ENCODE assay signal across 22 cellular contexts in the genomic region with DNA sequence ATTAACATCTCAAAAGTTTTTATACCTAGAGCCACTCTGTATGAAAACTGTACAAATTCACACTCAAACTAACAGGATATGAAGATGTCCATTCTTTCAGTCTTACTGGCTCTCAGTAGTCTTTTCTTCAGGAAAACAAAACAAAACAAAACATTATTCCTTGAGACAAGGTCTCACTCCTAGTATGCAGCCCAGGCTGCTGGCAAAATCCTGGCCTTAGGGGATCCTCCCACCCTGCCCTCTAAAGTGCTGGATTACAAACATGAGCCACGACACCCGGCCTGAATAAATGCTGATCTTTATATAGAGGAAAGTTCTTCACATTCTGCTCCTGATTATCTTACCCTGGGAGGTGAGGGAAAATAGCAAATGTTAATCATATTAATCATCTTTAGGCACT. TPM values are rescaled to one million over a fixed set of nuclear protein-coding genes. Genes with fewer than 3 reads are reported as not detected.
DNase-seq lines count a peak whose midpoint lies in the region; ATAC-seq and TF ChIP-seq lines count a peak whose summit lies in the region.
"Had no signal": no experiment of that assay in that cellular context is flagged by ENCODE, and none has a peak within 500 bp of the region (broad histone marks: within the 10 kb centered on the region; RNA-seq: fewer than 3 reads in every experiment).

No MANE protein-coding gene starts in this region.

- H2AFZ ChIP-seq in mesenchymal stem cell (ENCODE audit: low read depth, low read length) (no peak overlapping the region), mammary epithelial cell (ENCODE audit: low read depth, low read length) (no peak overlapping the region)

- peaks cover 34 to 53% (median 43%) of the 10 kb centered on the region in 4 donors for H3K4me1 Mint-ChIP-seq in CD4-positive, CD25-positive, alpha-beta regulatory T cell
- peaks cover 35 to 58% (median 45%) of the 10 kb centered on the region in 4 donors for H3K4me1 Mint-ChIP-seq in CD4-positive, alpha-beta memory T cell
- H3K4me1 Mint-ChIP-seq in activated T-helper 2 cell treated with anti-CD3 and anti-CD28 coated beads, Interferon-gamma antibody, Interleukin-2, Interleukin-4, amounts not matched to agents 10 μg/mL and 5 μg/mL and 100 μg/mL, durations not matched to agents 14 hours and 24 hours and 36 hours (ENCODE audit: low read depth) = peaks cover 39% of the 10 kb centered on the region

- BruUV-seq in mammary epithelial cell (replicated peaks; lab: Mats Ljungman, UMichigan) = no TSS peak

- no peak overlapping the region for H2BK15ac ChIP-seq in mesenchymal stem cell (ENCODE audit: low read depth, poor library complexity, severe bottlenecking)

- ATAC-seq in CD4-positive, CD25-positive, alpha-beta regulatory T cell (ENCODE audit: low read depth in 2 of 2) = no peak
- ATAC-seq: body of pancreas; CD8-positive, alpha-beta T cell; Right ventricle myocardium inferior; stimulated activated naive CD8-positive, alpha-beta T cell treated with anti-CD3 and anti-CD28 coated beads, Interleukin-15, Interleukin-2, amounts not matched to agents 100 U/mL and 50 U/mL, for 24 hours had no signal

- no peak overlapping the region for H3K23ac ChIP-seq in mesenchymal stem cell (ENCODE audit: low read length in 2 of 2)

- no peak overlapping the region for H3K27ac ChIP-seq in CD4-positive, CD25-positive, alpha-beta regulatory T cell (ENCODE audit: insufficient read depth, low read length, poor library complexity, severe bottlenecking)
- no peak overlapping the region for H3K27ac ChIP-seq in CD4-positive, alpha-beta memory T cell (ENCODE audit: low read depth, low read length)
- H3K27ac ChIP-seq in mesenchymal stem cell (ENCODE audit: low read length, poor library complexity, severe bottlenecking) = no peak overlapping the region
- H3K27ac ChIP-seq in mammary epithelial cell (ENCODE audit: insufficient read depth, low read depth, low read length) = no peak overlapping the region
- H3K27ac ChIP-seq: body of pancreas, thyroid gland had no signal

- H3K27me3 ChIP-seq in CD4-positive, CD25-positive, alpha-beta regulatory T cell (ENCODE audit: control insufficient read depth, insufficient read depth, low read length) = no peaks in the 10 kb centered on the region
- no peaks in the 10 kb centered on the region for H3K27me3 ChIP-seq in CD4-positive, alpha-beta memory T cell (ENCODE audit: insufficient read depth, low read length)
- H3K27me3 ChIP-seq in mesenchymal stem cell (ENCODE audit: control insufficient read depth in 1 of 2, insufficient read depth in 1 of 2, low read length in 2 of 2) (no peaks in the 10 kb centered on the region), mammary epithelial cell (ENCODE audit: insufficient read depth, low read length) (no peaks in the 10 kb centered on the region)
- H3K27me3 ChIP-seq: body of pancreas, thyroid gland had no signal

- peaks cover 25% of the 10 kb centered on the region for H3K79me2 ChIP-seq in mammary epithelial cell (ENCODE audit: insufficient read depth, low read length)

- no peaks in the 10 kb centered on the region for H4K20me1 ChIP-seq in mammary epithelial cell (ENCODE audit: insufficient read depth, low read length)

- no peak overlapping the region for H2BK12ac ChIP-seq in mesenchymal stem cell (ENCODE audit: low read length in 2 of 2)

- in situ Hi-C loops in mammary epithelial cell (cut with MboI; ENCODE audit: low sequenced_read_pairs in 2 of 2) = no loop called here

- CTCF ChIA-PET in CD4-positive, alpha-beta memory T cell (lab: Charles Lee; ENCODE audit: partially characterized antibody) = no interaction called here
- CTCF ChIA-PET in mammary epithelial cell (lab: Charles Lee; ENCODE audit: low non-redundant PET) = no interaction called here

- no peak for DNase-seq in CD4-positive, CD25-positive, alpha-beta regulatory T cell
- DNase-seq in CD4-positive, alpha-beta memory T cell = no peak
- no peak for DNase-seq in activated T-helper 2 cell treated with anti-CD3 and anti-CD28 coated beads, Interferon-gamma antibody, Interleukin-2, Interleukin-4, amounts not matched to agents 10 μg/mL and 5 μg/mL and 100 μg/mL, durations not matched to agents 14 hours and 24 hours and 36 hours (ENCODE audit: low spot score)
- no peak for DNase-seq in mesenchymal stem cell
- DNase-seq in NCI-H187 (lab: John Stamatoyannopoulos, UW) = no peak
- DNase-seq in NCI-H1105 (lab: John Stamatoyannopoulos, UW) = no peak
- DNase-seq in NCI-H1436 treated with DMSO at 0.1 percent for 48 hours (lab: John Stamatoyannopoulos, UW) = no peak
- DNase-seq in mammary epithelial cell = no peak
- DNase-seq: activated gamma-delta T cell treated with Interleukin-2 at 50 U/mL for 16 hours; body of pancreas; CD8-positive, alpha-beta T cell; DMS53; effector CD8-positive, alpha-beta T cell; foreskin melanocyte; NCI-H1092 treated with DMSO at 0.1 percent for 48 hours; NCI-H2107; stimulated activated CD4-positive, alpha-beta T cell treated with anti-CD3 and anti-CD28 coated beads, Interleukin-2, amount 100 ng/mL, for 48 hours; stimulated activated naive CD8-positive, alpha-beta T cell treated with anti-CD3 and anti-CD28 coated beads, Interleukin-15, Interleukin-2, amounts not matched to agents 100 U/mL and 50 U/mL, for 24 hours had no signal

- no peak overlapping the region for H4K91ac ChIP-seq in mesenchymal stem cell (ENCODE audit: low read length)

- intact Hi-C loops in CD4-positive, alpha-beta memory T cell (cut with micrococcal nuclease) = no loop called here
- intact Hi-C loops in activated T-helper 2 cell treated with anti-CD3 and anti-CD28 coated beads, Interferon-gamma antibody, Interleukin-2, Interleukin-4, amounts not matched to agents 10 μg/mL and 5 μg/mL and 100 μg/mL, durations not matched to agents 14 hours and 24 hours and 36 hours (cut with micrococcal nuclease) = no loop called here
- intact Hi-C loops in mammary epithelial cell (cut with micrococcal nuclease) = no loop called here

- H3K9ac ChIP-seq in mesenchymal stem cell (ENCODE audit: low read length) (peak overlapping the region; percentile 30), mammary epithelial cell (ENCODE audit: insufficient read depth, low read length) (no peak overlapping the region)

- H3K4me3 ChIP-seq in CD4-positive, CD25-positive, alpha-beta regulatory T cell (ENCODE audit: low read depth, low read length) = no peak overlapping the region
- H3K4me3 ChIP-seq in CD4-positive, alpha-beta memory T cell (ENCODE audit: low read length in 2 of 2) = no peak overlapping the region
- H3K4me3 ChIP-seq in mesenchymal stem cell (ENCODE audit: insufficient read depth in 1 of 2, low read depth in 1 of 2, low read length in 2 of 2) = peak overlapping the region in 1 of 2 experiments; percentile 26
- no peak overlapping the region for H3K4me3 ChIP-seq in mammary epithelial cell (replicated peaks in 1 of 3; ENCODE audit: insufficient read depth in 1 of 3, low read depth in 2 of 3, low read length in 3 of 3)
- H3K4me3 ChIP-seq: body of pancreas, skin epidermis, thyroid gland had no signal

- H2BK5ac ChIP-seq in mesenchymal stem cell (ENCODE audit: low read depth, low read length, poor library complexity, severe bottlenecking) = no peak overlapping the region

- H3K9me3 Mint-ChIP-seq in CD4-positive, CD25-positive, alpha-beta regulatory T cell = peaks cover 0 to 2% (median 0%) of the 10 kb centered on the region in 7 donors
- H3K9me3 Mint-ChIP-seq in CD4-positive, alpha-beta memory T cell = peaks cover 0 to 4% (median 0%) of the 10 kb centered on the region in 8 donors
- peaks cover 11% of the 10 kb centered on the region for H3K9me3 Mint-ChIP-seq in activated T-helper 2 cell treated with anti-CD3 and anti-CD28 coated beads, Interferon-gamma antibody, Interleukin-2, Interleukin-4, amounts not matched to agents 10 μg/mL and 5 μg/mL and 100 μg/mL, durations not matched to agents 14 hours and 24 hours and 36 hours

- dilution Hi-C loops in mammary epithelial cell (cut with HindIII; ENCODE audit: low sequenced_read_pairs) = no loop called here

- peaks cover 31% of the 10 kb centered on the region for H3K4me1 ChIP-seq in CD4-positive, CD25-positive, alpha-beta regulatory T cell (ENCODE audit: control insufficient read depth, insufficient read depth, low read length, poor library complexity, severe bottlenecking)
- peaks cover 38% of the 10 kb centered on the region for H3K4me1 ChIP-seq in CD4-positive, alpha-beta memory T cell (ENCODE audit: insufficient read depth, low read length)
- H3K4me1 ChIP-seq in mesenchymal stem cell (ENCODE audit: control insufficient read depth, insufficient read depth, low read depth, low read length) = peaks cover 24% of the 10 kb centered on the region
- H3K4me1 ChIP-seq in mammary epithelial cell (ENCODE audit: insufficient read depth, low read length) = peaks cover 14% of the 10 kb centered on the region

- no peak for TF ChIP-seq CTCF in mammary epithelial cell (conservative IDR thresholded peaks at IDR 0.05 in 1 of 2, IDR thresholded peaks at IDR 0.05 in 1 of 2; ENCODE audit: extremely low read depth in 1 of 2, insufficient read depth in 1 of 2, low read depth in 1 of 2, low read length in 2 of 2)

- H3K4ac ChIP-seq in mesenchymal stem cell (ENCODE audit: low read depth in 1 of 2, low read length in 2 of 2) = no peak overlapping the region

- H3K36me3 Mint-ChIP-seq in CD4-positive, CD25-positive, alpha-beta regulatory T cell = peaks cover 68% of the 10 kb centered on the region
- H3K36me3 Mint-ChIP-seq in CD4-positive, alpha-beta memory T cell = peaks cover 70 to 82% of the 10 kb centered on the region in 2 donors
- H3K36me3 Mint-ChIP-seq in activated T-helper 2 cell treated with anti-CD3 and anti-CD28 coated beads, Interferon-gamma antibody, Interleukin-2, Interleukin-4, amounts not matched to agents 10 μg/mL and 5 μg/mL and 100 μg/mL, durations not matched to agents 14 hours and 24 hours and 36 hours (ENCODE audit: low read depth) = peaks cover 90% of the 10 kb centered on the region

- H2AK5ac ChIP-seq in mesenchymal stem cell (ENCODE audit: low read length, severe bottlenecking) = no peak overlapping the region

- POLR2A ChIA-PET in CD4-positive, alpha-beta memory T cell (lab: Charles Lee; ENCODE audit: partially characterized antibody) = no interaction called here

- WGBS in mesenchymal stem cell = no CpG with 5 or more reads among the region's 2 CpGs
- 86% methylated on average over 2 of the region's 2 CpGs for WGBS in mammary epithelial cell (ENCODE audit: low coverage, missing lambda C conversion rate)

- peaks cover 66% of the 10 kb centered on the region for H3K36me3 ChIP-seq in CD4-positive, CD25-positive, alpha-beta regulatory T cell (ENCODE audit: control insufficient read depth, insufficient read depth, low read length)
- peaks cover 61% of the 10 kb centered on the region for H3K36me3 ChIP-seq in CD4-positive, alpha-beta memory T cell (ENCODE audit: insufficient read depth, low read length)
- H3K36me3 ChIP-seq in mesenchymal stem cell (ENCODE audit: control insufficient read depth in 1 of 2, insufficient read depth in 2 of 2, low read depth in 1 of 2, low read length in 2 of 2) (peaks cover 38 to 70% of the 10 kb centered on the region in 2 experiments), mammary epithelial cell (ENCODE audit: insufficient read depth, low read length) (no peaks in the 10 kb centered on the region)

- H3K79me1 ChIP-seq in mesenchymal stem cell (replicated peaks; ENCODE audit: low read length, poor library complexity, severe bottlenecking) = peaks cover 23% of the 10 kb centered on the region

- no peak overlapping the region for H4K8ac ChIP-seq in mesenchymal stem cell (ENCODE audit: low read length)

- no peaks in the 10 kb centered on the region for H3K27me3 Mint-ChIP-seq in CD4-positive, CD25-positive, alpha-beta regulatory T cell
- H3K27me3 Mint-ChIP-seq in CD4-positive, alpha-beta memory T cell = no peaks in the 10 kb centered on the region
- no peaks in the 10 kb centered on the region for H3K27me3 Mint-ChIP-seq in activated T-helper 2 cell treated with anti-CD3 and anti-CD28 coated beads, Interferon-gamma antibody, Interleukin-2, Interleukin-4, amounts not matched to agents 10 μg/mL and 5 μg/mL and 100 μg/mL, durations not matched to agents 14 hours and 24 hours and 36 hours (ENCODE audit: low read depth)

- H2BK120ac ChIP-seq in mesenchymal stem cell (ENCODE audit: low read depth, low read length) = no peak overlapping the region

- H3K9me3 ChIP-seq in CD4-positive, CD25-positive, alpha-beta regulatory T cell (ENCODE audit: control insufficient read depth in 2 of 2, low read length in 2 of 2) = no peaks in the 10 kb centered on the region
- H3K9me3 ChIP-seq in CD4-positive, alpha-beta memory T cell (ENCODE audit: control insufficient read depth in 1 of 2, low read length in 2 of 2) = no peaks in the 10 kb centered on the region
- no peaks in the 10 kb centered on the region for H3K9me3 ChIP-seq in mesenchymal stem cell (ENCODE audit: control insufficient read depth, low read length)
- H3K9me3 ChIP-seq in mammary epithelial cell (replicated peaks; ENCODE audit: insufficient read depth, low read length) = no peaks in the 10 kb centered on the region
- H3K9me3 ChIP-seq: body of pancreas, thyroid gland had no signal

- no peak overlapping the region for H3K4me2 ChIP-seq in mesenchymal stem cell (ENCODE audit: low read length, poor library complexity, severe bottlenecking)
- no peak overlapping the region for H3K4me2 ChIP-seq in mammary epithelial cell (ENCODE audit: insufficient read depth, low read depth, low read length)

- no peak overlapping the region for H3K14ac ChIP-seq in mesenchymal stem cell (ENCODE audit: low read length in 2 of 2)

- peak overlapping the region in 2 of 3 donors; percentile 42 to 87 for H3K27ac Mint-ChIP-seq in CD4-positive, CD25-positive, alpha-beta regulatory T cell
- H3K27ac Mint-ChIP-seq in CD4-positive, alpha-beta memory T cell = peak overlapping the region in 6 of 7 donors; percentile 3 to 69 (median 26)
- peak overlapping the region; percentile 42 for H3K27ac Mint-ChIP-seq in activated T-helper 2 cell treated with anti-CD3 and anti-CD28 coated beads, Interferon-gamma antibody, Interleukin-2, Interleukin-4, amounts not matched to agents 10 μg/mL and 5 μg/mL and 100 μg/mL, durations not matched to agents 14 hours and 24 hours and 36 hours
- H3K27ac Mint-ChIP-seq: CD8-positive, alpha-beta T cell had no signal

- H3K18ac ChIP-seq in mesenchymal stem cell (ENCODE audit: low read depth in 1 of 2, low read length in 2 of 2) = no peak overlapping the region

- peak overlapping the region in 1 of 4 donors; percentile 96 for H3K4me3 Mint-ChIP-seq in CD4-positive, CD25-positive, alpha-beta regulatory T cell
- peak overlapping the region in 2 of 8 donors; percentile 13 to 65 for H3K4me3 Mint-ChIP-seq in CD4-positive, alpha-beta memory T cell
- no peak overlapping the region for H3K4me3 Mint-ChIP-seq in activated T-helper 2 cell treated with anti-CD3 and anti-CD28 coated beads, Interferon-gamma antibody, Interleukin-2, Interleukin-4, amounts not matched to agents 10 μg/mL and 5 μg/mL and 100 μg/mL, durations not matched to agents 14 hours and 24 hours and 36 hours (ENCODE audit: low read depth)
- H3K4me3 Mint-ChIP-seq: CD8-positive, alpha-beta T cell had no signal

RNA-seq across cellular contexts. Expression of a gene that starts 5.1 kb away (rescaled TPM):
- 69.7 TPM for total RNA-seq in CD4-positive, CD25-positive, alpha-beta regulatory T cell
- polyA plus RNA-seq in CD4-positive, CD25-positive, alpha-beta regulatory T cell = 10 to 100 TPM; 18.8 to 28.6 (median 22.0) TPM
- total RNA-seq in CD4-positive, alpha-beta memory T cell = 100 to 1,000 TPM in 1 of 2 experiments, 10 to 100 TPM in 1; 96.4 to 103 TPM
- 10 to 100 TPM; 24.4 to 27.0 TPM for polyA plus RNA-seq in CD4-positive, alpha-beta memory T cell
- 54.7 and 55.4 TPM in 2 replicates for total RNA-seq in activated T-helper 2 cell treated with anti-CD3 and anti-CD28 coated beads, Interferon-gamma antibody, Interleukin-2, Interleukin-4, amounts not matched to agents 10 μg/mL and 5 μg/mL and 100 μg/mL, durations not matched to agents 14 hours and 24 hours and 36 hours
- polyA plus RNA-seq in mesenchymal stem cell (2013, experiment 1 of 2) = 28.5 TPM
- polyA plus RNA-seq in mesenchymal stem cell (2013, experiment 2 of 2) = 29.7 TPM
- total RNA-seq in mammary epithelial cell = 10 to 100 TPM; 16.8 to 24.3 TPM
- polyA plus RNA-seq in mammary epithelial cell = 9.5 TPM
- 36.0 TPM for polyA minus RNA-seq in mammary epithelial cell

RNA-seq across cellular contexts. Expression of a gene that starts 18.7 kb away (rescaled TPM):
- 16.8 TPM for total RNA-seq in CD4-positive, CD25-positive, alpha-beta regulatory T cell
- 1 to 10 TPM; 6.3 to 8.4 (median 7.2) TPM for polyA plus RNA-seq in CD4-positive, CD25-positive, alpha-beta regulatory T cell
- 10 to 100 TPM; 27.5 to 31.2 TPM for total RNA-seq in CD4-positive, alpha-beta memory T cell
- polyA plus RNA-seq in CD4-positive, alpha-beta memory T cell = 10 to 100 TPM in 1 of 2 donors, 1 to 10 TPM in 1; 6.3 to 24.9 TPM
- 28.5 and 31.5 TPM in 2 replicates for total RNA-seq in activated T-helper 2 cell treated with anti-CD3 and anti-CD28 coated beads, Interferon-gamma antibody, Interleukin-2, Interleukin-4, amounts not matched to agents 10 μg/mL and 5 μg/mL and 100 μg/mL, durations not matched to agents 14 hours and 24 hours and 36 hours
- polyA plus RNA-seq in mesenchymal stem cell (2013, experiment 1 of 2) = 19.4 TPM
- polyA plus RNA-seq in mesenchymal stem cell (2013, experiment 2 of 2) = 18.7 TPM
- total RNA-seq in mammary epithelial cell = 1 to 10 TPM in 1 of 2 donors, under 1 TPM in 1; 0.26 to 1.2 TPM
- polyA plus RNA-seq in mammary epithelial cell = 0.34 TPM
- not detected for polyA minus RNA-seq in mammary epithelial cell

RNA-seq across cellular contexts. Expression of a gene that starts 32.6 kb away (rescaled TPM):
- total RNA-seq in CD4-positive, CD25-positive, alpha-beta regulatory T cell = not detected
- not detected for polyA plus RNA-seq in CD4-positive, CD25-positive, alpha-beta regulatory T cell
- total RNA-seq in CD4-positive, alpha-beta memory T cell = not detected
- not detected for polyA plus RNA-seq in CD4-positive, alpha-beta memory T cell
- 0.48 and 0.52 TPM in 2 replicates for total RNA-seq in activated T-helper 2 cell treated with anti-CD3 and anti-CD28 coated beads, Interferon-gamma antibody, Interleukin-2, Interleukin-4, amounts not matched to agents 10 μg/mL and 5 μg/mL and 100 μg/mL, durations not matched to agents 14 hours and 24 hours and 36 hours
- not detected for polyA plus RNA-seq in mesenchymal stem cell (2013, experiment 1 of 2)
- not detected for polyA plus RNA-seq in mesenchymal stem cell (2013, experiment 2 of 2)
- total RNA-seq in mammary epithelial cell = under 1 TPM in 1 of 2 donors, not detected in 1; 0.26 TPM
- polyA plus RNA-seq in mammary epithelial cell = not detected
- polyA minus RNA-seq in mammary epithelial cell = not detected
- total RNA-seq: CD8-positive, alpha-beta T cell; chondrocyte had no signal
